ENCODE assay signal across 9 cellular contexts in the genomic region with DNA sequence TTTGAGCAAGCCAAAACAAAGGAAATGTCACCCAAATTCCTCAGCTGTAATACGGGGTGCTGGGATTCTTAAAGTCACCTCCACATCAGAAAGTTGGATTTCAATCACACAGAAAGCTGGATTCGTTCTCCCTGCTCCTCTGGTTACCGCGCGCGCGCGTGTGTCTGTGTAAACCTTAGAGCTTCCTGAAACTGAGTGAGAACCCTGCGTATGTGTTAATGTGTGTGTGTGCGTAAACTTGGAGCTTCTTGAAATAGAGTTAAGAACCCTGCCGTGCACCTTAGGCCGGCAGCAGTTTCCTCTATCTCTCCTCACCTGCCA. TPM values are rescaled to one million over a fixed set of nuclear protein-coding genes. Genes with fewer than 3 reads are reported as not detected.
DNase-seq lines count a peak whose midpoint lies in the region; ATAC-seq and TF ChIP-seq lines count a peak whose summit lies in the region.
"Had no signal": no experiment of that assay in that cellular context is flagged by ENCODE, and none has a peak within 500 bp of the region (broad histone marks: within the 10 kb centered on the region; RNA-seq: fewer than 3 reads in every experiment).

No MANE protein-coding gene starts in this region.

- no peaks in the 10 kb centered on the region for H3K27me3 ChIP-seq in CD8-positive, alpha-beta memory T cell (ENCODE audit: insufficient read depth, low read length, poor library complexity, severe bottlenecking)
- H3K27me3 ChIP-seq in RWPE2 (ENCODE audit: insufficient read depth, poor library complexity, severe bottlenecking) = peaks cover 7% of the 10 kb centered on the region
- H3K27me3 ChIP-seq in muscle layer of colon (ENCODE audit: control insufficient read depth in 1 of 2, insufficient read depth in 2 of 2, low read length in 2 of 2) = no peaks in the 10 kb centered on the region

- peak overlapping the region; percentile 91 to 98 (median 94) for H3K4me3 Mint-ChIP-seq in CD8-positive, alpha-beta memory T cell
- H3K4me3 Mint-ChIP-seq in effector memory CD8-positive, alpha-beta T cell = peak overlapping the region; percentile 90 to 94

- H3K9me3 ChIP-seq in CD8-positive, alpha-beta memory T cell (ENCODE audit: low read length) = no peaks in the 10 kb centered on the region
- H3K9me3 ChIP-seq in RWPE2 (ENCODE audit: severe bottlenecking) = no peaks in the 10 kb centered on the region
- no peaks in the 10 kb centered on the region for H3K9me3 ChIP-seq in muscle layer of colon (ENCODE audit: low read length)

- peaks cover 20 to 44% (median 21%) of the 10 kb centered on the region in 3 donors for H3K4me1 Mint-ChIP-seq in CD8-positive, alpha-beta memory T cell
- H3K4me1 Mint-ChIP-seq in effector memory CD8-positive, alpha-beta T cell (ENCODE audit: low read depth in 2 of 2) = peaks cover 14 to 29% of the 10 kb centered on the region in 2 donors

- TF ChIP-seq CTCF in RWPE2 (IDR thresholded peaks at IDR 0.05; ENCODE audit: poor library complexity, severe bottlenecking) = no peak

- no peaks in the 10 kb centered on the region for H3K9me3 Mint-ChIP-seq in CD8-positive, alpha-beta memory T cell
- H3K9me3 Mint-ChIP-seq in effector memory CD8-positive, alpha-beta T cell = no peaks in the 10 kb centered on the region

- H3K27me3 Mint-ChIP-seq in CD8-positive, alpha-beta memory T cell = peaks cover 0 to 2% of the 10 kb centered on the region in 2 donors
- H3K27me3 Mint-ChIP-seq in effector memory CD8-positive, alpha-beta T cell = no peaks in the 10 kb centered on the region

- H3K4me3 ChIP-seq in CD8-positive, alpha-beta memory T cell (ENCODE audit: low read length) = peak overlapping the region; percentile 78
- H3K4me3 ChIP-seq in RWPE2 (ENCODE audit: severe bottlenecking) (peak overlapping the region; percentile 88), muscle layer of colon (ENCODE audit: low read depth in 1 of 2, low read length in 2 of 2) (peak overlapping the region; percentile 84 to 90)

- ATAC-seq in HG02588 (IDR thresholded peaks at IDR 0.05; ENCODE audit: unreplicated experiment) (peak; percentile 24), RWPE2 (ENCODE audit: low read depth) (peak; percentile 51), HG02884 (IDR thresholded peaks at IDR 0.05; ENCODE audit: unreplicated experiment) (no peak)
- peak; percentile 56 for ATAC-seq in effector memory CD8-positive, alpha-beta T cell (replicated peaks)

- in situ Hi-C loops in G401 (cut with HindIII; ENCODE audit: low sequenced_read_pairs) = no loop called here

- H3K27ac ChIP-seq in CD8-positive, alpha-beta memory T cell (ENCODE audit: low read depth, low read length) = peak overlapping the region; percentile 87
- H3K27ac ChIP-seq in RWPE2 (ENCODE audit: poor library complexity, severe bottlenecking) (no peak overlapping the region), muscle layer of colon (ENCODE audit: low read depth, low read length) (peak overlapping the region; percentile 75)

- CTCF ChIA-PET in CD8-positive, alpha-beta memory T cell (lab: Charles Lee) = interaction anchor here (0.7 to 2.5 kb wide), 7 partner anchors 16 to 135 kb away, joined by 3 to 11 read pairs (median 3); no protein-coding TSS in a partner anchor

- peak overlapping the region; percentile 87 to 98 (median 96) for H3K27ac Mint-ChIP-seq in CD8-positive, alpha-beta memory T cell
- H3K27ac Mint-ChIP-seq in effector memory CD8-positive, alpha-beta T cell = peak overlapping the region; percentile 97 to 99

- peak overlapping the region; percentile 44 for H3K9ac ChIP-seq in muscle layer of colon (ENCODE audit: low read length)

- POLR2A ChIA-PET in CD8-positive, alpha-beta memory T cell (lab: Charles Lee) = interaction anchor here (0.9 to 1.2 kb wide), 2 partner anchors 31 to 40 kb away, joined by 3 read pairs; no protein-coding TSS in a partner anchor

- peaks cover 4 to 20% (median 7%) of the 10 kb centered on the region in 3 donors for H3K36me3 Mint-ChIP-seq in CD8-positive, alpha-beta memory T cell
- H3K36me3 Mint-ChIP-seq in effector memory CD8-positive, alpha-beta T cell (ENCODE audit: insufficient read depth) = peaks cover 12% of the 10 kb centered on the region

- no peaks in the 10 kb centered on the region for H3K36me3 ChIP-seq in CD8-positive, alpha-beta memory T cell (ENCODE audit: insufficient read depth, low read length)
- peaks cover 7% of the 10 kb centered on the region; the same call in 1 of the 2 replicates for H3K36me3 ChIP-seq in RWPE2 (ENCODE audit: low read depth)
- peaks cover 7% of the 10 kb centered on the region for H3K36me3 ChIP-seq in muscle layer of colon (ENCODE audit: insufficient read depth, low read length)

- H3K4me1 ChIP-seq in CD8-positive, alpha-beta memory T cell (ENCODE audit: insufficient read depth, low read length) = peaks cover 15% of the 10 kb centered on the region
- H3K4me1 ChIP-seq in RWPE2 (ENCODE audit: insufficient read depth, poor library complexity, severe bottlenecking) (no peaks in the 10 kb centered on the region), muscle layer of colon (ENCODE audit: insufficient read depth, low read length) (peaks cover 5% of the 10 kb centered on the region)

- no peak for DNase-seq in CD8-positive, alpha-beta memory T cell
- DNase-seq in RWPE2 (ENCODE audit: low spot score) = no peak
- no peak for DNase-seq in effector memory CD8-positive, alpha-beta T cell
- DNase-seq in occipital lobe (lab: John Stamatoyannopoulos, UW) = no peak
- DNase-seq in G401 (ENCODE audit: low spot score) = no peak

RNA-seq across cellular contexts. Expression of gene LZTFL1, which starts 0.6 kb away (rescaled TPM):
- 10 to 100 TPM in 1 of 2 experiments, 1 to 10 TPM in 1; 9.0 to 11.4 TPM for total RNA-seq in CD8-positive, alpha-beta memory T cell
- 8.9 TPM for polyA plus RNA-seq in CD8-positive, alpha-beta memory T cell
- 26.5 TPM for total RNA-seq in occipital lobe
- 28.6 and 31.1 TPM in 2 replicates for total RNA-seq in G401 (2014; rRNA removed; shearing (Covaris generic))

RNA-seq across cellular contexts. Expression of gene CCR9, which starts 45.0 kb away (rescaled TPM):
- total RNA-seq in CD8-positive, alpha-beta memory T cell = 1 to 10 TPM; 7.3 to 8.3 TPM
- polyA plus RNA-seq in CD8-positive, alpha-beta memory T cell = 1.4 TPM
- total RNA-seq in occipital lobe = 0.16 TPM
- not detected in 2 replicates for total RNA-seq in G401 (2014; rRNA removed; shearing (Covaris generic))
- total RNA-seq: SK-MEL-5 had no signal

RNA-seq across cellular contexts. Expression of gene SLC6A20, which starts 45.0 kb away (rescaled TPM):
- not detected for total RNA-seq in CD8-positive, alpha-beta memory T cell
- not detected for polyA plus RNA-seq in CD8-positive, alpha-beta memory T cell
- total RNA-seq in occipital lobe = 2.7 TPM
- total RNA-seq in G401 (2014; rRNA removed; shearing (Covaris generic)) = 2.2 and 5.0 TPM in 2 replicates
- total RNA-seq: SK-MEL-5 had no signal
